Comparison of ENCODE assay signal across 8 cellular contexts in genomic region chr11:12182650-12183511, GRCh38.
DNase-seq lines count a peak whose midpoint lies in the region; ATAC-seq and TF ChIP-seq lines count a peak whose summit lies in the region.

No MANE protein-coding gene starts in this region.

- H3K27me3 ChIP-seq in BJ (ENCODE audit: control insufficient read depth, insufficient read depth, low read length), result no peaks in the 10 kb centered on the region

- H3K36me3 Mint-ChIP-seq in mesothelial cell of epicardium, result no peaks in the 10 kb centered on the region

- CTCF ChIA-PET in BJ (lab: Yijun Ruan, JAX), result interaction anchor here (0.7 to 3.3 kb wide), 5 partner anchors 9 to 135 kb away, joined by 3 to 9 read pairs (median 6); no protein-coding TSS in a partner anchor

- no peak overlapping the region for H3K4me3 Mint-ChIP-seq in mesothelial cell of epicardium

- H3K4me1 Mint-ChIP-seq in mesothelial cell of epicardium, result peaks cover 35% of the 10 kb centered on the region

- H3K27ac Mint-ChIP-seq in mesothelial cell of epicardium, result peak overlapping the region; percentile 85

- ATAC-seq in GM18870 (IDR thresholded peaks at IDR 0.05; ENCODE audit: unreplicated experiment), result no peak
- ATAC-seq in HG03469 (IDR thresholded peaks at IDR 0.05; ENCODE audit: unreplicated experiment), result no peak

- POLR2A ChIA-PET in BJ (lab: Charles Lee), result interaction anchor here (0.7 to 1.1 kb wide), 3 partner anchors 17 to 137 kb away, joined by 3 read pairs; no protein-coding TSS in a partner anchor

- H3K4me3 ChIP-seq in BJ (ENCODE audit: low read depth, low read length) (no peak overlapping the region), choroid plexus epithelial cell (ENCODE audit: low read depth, low read length) (no peak overlapping the region)

- H3K27me3 Mint-ChIP-seq in mesothelial cell of epicardium (ENCODE audit: low read depth), result no peaks in the 10 kb centered on the region

- DNase-seq in BJ (ENCODE audit: low read depth) (peak; percentile 96), M059J (ENCODE audit: low read depth) (peak; percentile 99), choroid plexus epithelial cell (ENCODE audit: low read depth) (peak; percentile 94), mesothelial cell of epicardium (ENCODE audit: low spot score in 2 of 2, unreplicated experiment in 2 of 2) (peak in 1 of 2 experiments; percentile 55), germinal center (ENCODE audit: low spot score) (no peak)
- no peak for DNase-seq in activated naive CD4-positive, alpha-beta T cell (lab: John Stamatoyannopoulos, UW)

- H3K9me3 Mint-ChIP-seq in mesothelial cell of epicardium, result no peaks in the 10 kb centered on the region

- no peak for TF ChIP-seq CTCF in BJ (IDR thresholded peaks at IDR 0.05; ENCODE audit: insufficient read depth, low read depth, low read length)
- no peak for TF ChIP-seq CTCF in choroid plexus epithelial cell (conservative IDR thresholded peaks at IDR 0.05; ENCODE audit: low read depth, low read length)
- TF ChIP-seq CTCF in mesothelial cell of epicardium (IDR thresholded peaks at IDR 0.05; ENCODE audit: unreplicated experiment), result no peak

- no peaks in the 10 kb centered on the region for H3K36me3 ChIP-seq in BJ (ENCODE audit: control insufficient read depth, insufficient read depth, low read length)

Comparison
In these comparisons a context has a peak if more than half of its experiments do, and no peak if none do; other contexts are left out.
1. DNase-seq: peak in BJ (single experiment), M059J (single experiment) and choroid plexus epithelial cell (single experiment); none in germinal center (single experiment) and activated naive CD4-positive, alpha-beta T cell (0 of 4).